7 cellular contexts compared by ENCODE assay signal in the genomic region with DNA sequence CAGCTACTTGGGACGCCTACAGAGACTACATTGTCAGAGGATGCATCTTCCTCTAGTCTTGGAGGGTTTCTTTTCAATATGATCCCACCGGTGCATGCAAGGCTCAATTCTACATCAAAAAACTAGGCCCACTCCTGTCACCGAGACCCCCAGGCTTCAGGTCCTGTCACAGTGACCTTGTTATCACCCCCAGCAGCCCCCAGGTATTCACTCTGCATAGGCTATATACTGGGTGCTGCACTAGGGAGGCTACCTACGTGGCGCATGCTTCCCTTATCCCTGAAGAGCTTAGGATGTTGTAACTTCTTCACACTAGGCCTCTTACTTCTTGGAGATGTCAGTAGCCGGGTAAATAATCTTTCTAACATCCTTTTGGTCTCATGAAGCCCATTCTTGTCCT. TPM values are rescaled to one million over a fixed set of nuclear protein-coding genes. Genes with fewer than 3 reads are reported as not detected.
DNase-seq lines count a peak whose midpoint lies in the region; ATAC-seq lines count a peak whose summit lies in the region.
"Not testable (repeated sequence)": the region's sequence is repeated elsewhere in the genome, so short reads cannot be mapped to it uniquely, and the experiment has no call there.

No MANE protein-coding gene starts in this region.

- not testable (repeated sequence) for H3K9me3 Mint-ChIP-seq in CD8-positive, alpha-beta memory T cell; T-helper 2 cell treated with Interferon-gamma antibody and Interleukin-4, amounts not matched to agents 5 μg/mL and 100 μg/mL, for 36 hours; activated T-cell treated with anti-CD3 and anti-CD28 coated beads, Interleukin-2, amount 50 U/mL, for 24 hours; activated naive CD8-positive, alpha-beta T cell (ENCODE audit: low read depth); natural killer cell treated with Interleukin-12 subunit alpha and Interleukin-12 subunit beta and Interleukin-15 and Interleukin-18, amount 100 ng/mL, for 72 hours; stimulated activated memory B cell treated with anti-CD40 and anti-IgM and Interleukin-4, amounts not matched to agents 10 μg/mL and 1 μg/mL and 100 μg/mL, for 72 hours

- H3K27ac Mint-ChIP-seq in CD8-positive, alpha-beta memory T cell, result peak overlapping the region in 2 of 8 donors; percentile 29 to 38
- H3K27ac Mint-ChIP-seq in T-helper 2 cell treated with Interferon-gamma antibody and Interleukin-4, amounts not matched to agents 5 μg/mL and 100 μg/mL, for 36 hours, result peak overlapping the region; percentile 76
- not testable (repeated sequence) for H3K27ac Mint-ChIP-seq in activated T-cell treated with anti-CD3 and anti-CD28 coated beads, Interleukin-2, amount 50 U/mL, for 24 hours; activated naive CD8-positive, alpha-beta T cell; natural killer cell treated with Interleukin-12 subunit alpha and Interleukin-12 subunit beta and Interleukin-15 and Interleukin-18, amount 100 ng/mL, for 72 hours; stimulated activated memory B cell treated with anti-CD40 and anti-IgM and Interleukin-4, amounts not matched to agents 10 μg/mL and 1 μg/mL and 100 μg/mL, for 72 hours

- peaks cover 5 to 11% (median 9%) of the 10 kb centered on the region in 3 donors for H3K4me1 Mint-ChIP-seq in CD8-positive, alpha-beta memory T cell
- peaks cover 42% of the 10 kb centered on the region for H3K4me1 Mint-ChIP-seq in T-helper 2 cell treated with Interferon-gamma antibody and Interleukin-4, amounts not matched to agents 5 μg/mL and 100 μg/mL, for 36 hours (ENCODE audit: low read depth)
- H3K4me1 Mint-ChIP-seq in activated T-cell treated with anti-CD3 and anti-CD28 coated beads, Interleukin-2, amount 50 U/mL, for 24 hours (ENCODE audit: low read depth), result peaks cover 22% of the 10 kb centered on the region
- not testable (repeated sequence) for H3K4me1 Mint-ChIP-seq in activated naive CD8-positive, alpha-beta T cell (ENCODE audit: low read depth); natural killer cell treated with Interleukin-12 subunit alpha and Interleukin-12 subunit beta and Interleukin-15 and Interleukin-18, amount 100 ng/mL, for 72 hours (ENCODE audit: low read depth in 2 of 2)
- H3K4me1 Mint-ChIP-seq in stimulated activated memory B cell treated with anti-CD40 and anti-IgM and Interleukin-4, amounts not matched to agents 10 μg/mL and 1 μg/mL and 100 μg/mL, for 72 hours, result peaks cover 11% of the 10 kb centered on the region

- H3K4me3 ChIP-seq in CD8-positive, alpha-beta memory T cell (ENCODE audit: low read length), result not testable (repeated sequence)

- H3K27me3 ChIP-seq in CD8-positive, alpha-beta memory T cell (ENCODE audit: insufficient read depth, low read length, poor library complexity, severe bottlenecking), result not testable (repeated sequence)

- H3K9me3 ChIP-seq in CD8-positive, alpha-beta memory T cell (ENCODE audit: low read length), result not testable (repeated sequence)

- not testable (repeated sequence) for H3K4me1 ChIP-seq in CD8-positive, alpha-beta memory T cell (ENCODE audit: insufficient read depth, low read length)

- POLR2A ChIA-PET in CD8-positive, alpha-beta memory T cell (lab: Charles Lee), result not testable (repeated sequence)

- ATAC-seq in left lobe of liver; natural killer cell treated with Interleukin-12 subunit alpha and Interleukin-12 subunit beta and Interleukin-15 and Interleukin-18, amount 100 ng/mL, for 72 hours; stimulated activated memory B cell treated with anti-CD40 and anti-IgM and Interleukin-4, amounts not matched to agents 10 μg/mL and 1 μg/mL and 100 μg/mL, for 72 hours: not testable (repeated sequence)

- not testable (repeated sequence) for H3K36me3 ChIP-seq in CD8-positive, alpha-beta memory T cell (ENCODE audit: insufficient read depth, low read length)

- peak overlapping the region in 5 of 7 donors; percentile 19 to 81 (median 57) for H3K4me3 Mint-ChIP-seq in CD8-positive, alpha-beta memory T cell
- peak overlapping the region; percentile 74 for H3K4me3 Mint-ChIP-seq in T-helper 2 cell treated with Interferon-gamma antibody and Interleukin-4, amounts not matched to agents 5 μg/mL and 100 μg/mL, for 36 hours
- peak overlapping the region; percentile 27 for H3K4me3 Mint-ChIP-seq in activated T-cell treated with anti-CD3 and anti-CD28 coated beads, Interleukin-2, amount 50 U/mL, for 24 hours
- peak overlapping the region; percentile 54 for H3K4me3 Mint-ChIP-seq in activated naive CD8-positive, alpha-beta T cell
- peak overlapping the region; percentile 36 for H3K4me3 Mint-ChIP-seq in natural killer cell treated with Interleukin-12 subunit alpha and Interleukin-12 subunit beta and Interleukin-15 and Interleukin-18, amount 100 ng/mL, for 72 hours
- H3K4me3 Mint-ChIP-seq in stimulated activated memory B cell treated with anti-CD40 and anti-IgM and Interleukin-4, amounts not matched to agents 10 μg/mL and 1 μg/mL and 100 μg/mL, for 72 hours, result peak overlapping the region; percentile 31

- CTCF ChIA-PET in CD8-positive, alpha-beta memory T cell (lab: Charles Lee), result not testable (repeated sequence)

- H3K27me3 Mint-ChIP-seq in CD8-positive, alpha-beta memory T cell; T-helper 2 cell treated with Interferon-gamma antibody and Interleukin-4, amounts not matched to agents 5 μg/mL and 100 μg/mL, for 36 hours (ENCODE audit: low read depth); activated T-cell treated with anti-CD3 and anti-CD28 coated beads, Interleukin-2, amount 50 U/mL, for 24 hours; activated naive CD8-positive, alpha-beta T cell; natural killer cell treated with Interleukin-12 subunit alpha and Interleukin-12 subunit beta and Interleukin-15 and Interleukin-18, amount 100 ng/mL, for 72 hours; stimulated activated memory B cell treated with anti-CD40 and anti-IgM and Interleukin-4, amounts not matched to agents 10 μg/mL and 1 μg/mL and 100 μg/mL, for 72 hours: not testable (repeated sequence)

- DNase-seq in CD8-positive, alpha-beta memory T cell; T-helper 2 cell treated with Interferon-gamma antibody and Interleukin-4, amounts not matched to agents 5 μg/mL and 100 μg/mL, for 36 hours (ENCODE audit: low spot score); activated T-cell treated with anti-CD3 and anti-CD28 coated beads, Interleukin-2, amount 50 U/mL, for 24 hours; natural killer cell treated with Interleukin-12 subunit alpha and Interleukin-12 subunit beta and Interleukin-15 and Interleukin-18, amount 100 ng/mL, for 72 hours (ENCODE audit: low spot score): not testable (repeated sequence)
- peak; percentile 45 for DNase-seq in left lobe of liver (ENCODE audit: low spot score)

- H3K36me3 Mint-ChIP-seq in CD8-positive, alpha-beta memory T cell; T-helper 2 cell treated with Interferon-gamma antibody and Interleukin-4, amounts not matched to agents 5 μg/mL and 100 μg/mL, for 36 hours (ENCODE audit: low read depth); activated T-cell treated with anti-CD3 and anti-CD28 coated beads, Interleukin-2, amount 50 U/mL, for 24 hours (ENCODE audit: low read depth); activated naive CD8-positive, alpha-beta T cell; natural killer cell treated with Interleukin-12 subunit alpha and Interleukin-12 subunit beta and Interleukin-15 and Interleukin-18, amount 100 ng/mL, for 72 hours; stimulated activated memory B cell treated with anti-CD40 and anti-IgM and Interleukin-4, amounts not matched to agents 10 μg/mL and 1 μg/mL and 100 μg/mL, for 72 hours: not testable (repeated sequence)

- not testable (repeated sequence) for H3K27ac ChIP-seq in CD8-positive, alpha-beta memory T cell (ENCODE audit: low read depth, low read length)

RNA-seq across cellular contexts. Expression of a gene that starts 31.1 kb away (rescaled TPM):
- 1 to 10 TPM; 5.1 TPM for total RNA-seq in CD8-positive, alpha-beta memory T cell
- polyA plus RNA-seq in CD8-positive, alpha-beta memory T cell, result 0.23 TPM
- 14.8 TPM for total RNA-seq in left lobe of liver
- total RNA-seq in natural killer cell treated with Interleukin-12 subunit alpha and Interleukin-12 subunit beta and Interleukin-15 and Interleukin-18, amount 100 ng/mL, for 72 hours, result 1 to 10 TPM; 5.1 to 5.3 TPM
